21 cellular contexts compared by ENCODE assay signal in the genomic region with DNA sequence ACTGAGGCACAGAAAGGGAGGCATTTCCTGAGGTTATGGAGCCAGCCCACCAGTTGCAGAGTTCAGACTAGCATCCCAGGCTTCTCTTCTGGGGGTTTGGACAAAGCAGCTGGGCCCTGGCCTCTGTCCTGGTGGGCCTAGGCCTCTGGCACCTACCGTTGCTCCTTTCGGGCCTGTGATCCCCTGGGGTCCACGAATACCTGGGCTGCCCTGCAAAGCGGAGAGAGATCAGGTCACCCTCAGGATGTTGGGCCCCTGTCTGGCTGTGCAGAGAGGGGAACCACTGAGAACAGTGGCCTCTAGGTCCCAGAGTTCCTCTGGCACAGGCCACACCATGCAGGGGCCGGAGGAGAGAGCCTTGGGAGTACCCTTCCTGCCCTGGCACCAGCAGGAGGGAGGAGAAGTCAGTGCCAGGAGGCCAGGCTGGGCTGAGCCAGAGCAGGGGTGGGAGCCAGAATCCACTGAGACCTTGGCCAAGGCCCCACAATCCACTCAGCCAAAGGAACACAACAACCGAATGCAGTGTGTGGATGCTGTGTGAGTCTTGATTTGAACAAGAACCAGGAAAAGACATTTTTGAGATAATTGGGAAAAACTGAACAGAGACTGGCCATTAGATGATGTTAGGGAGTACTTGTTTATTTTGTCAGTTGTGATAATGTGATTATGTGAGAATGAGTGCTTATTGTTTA. TPM values are rescaled to one million over a fixed set of nuclear protein-coding genes. Genes with fewer than 3 reads are reported as not detected.
DNase-seq lines count a peak whose midpoint lies in the region; ATAC-seq and TF ChIP-seq lines count a peak whose summit lies in the region.
"Had no signal": no experiment of that assay in that cellular context is flagged by ENCODE, and none has a peak within 500 bp of the region (broad histone marks: within the 10 kb centered on the region; RNA-seq: fewer than 3 reads in every experiment).

No MANE protein-coding gene starts in this region.

- H3K27ac Mint-ChIP-seq in WTC11, result no peak overlapping the region
- H3K27ac Mint-ChIP-seq: activated naive CD4-positive, alpha-beta T cell treated with anti-CD3 and anti-CD28 coated beads, Interleukin-2, amount 10 ng/mL, durations not matched to agents 7 days and 5 days; brain; CD4-positive, alpha-beta T cell; naive thymus-derived CD8-positive, alpha-beta T cell had no signal

- H3K4me1 Mint-ChIP-seq in WTC11, result no peaks in the 10 kb centered on the region

- no peaks in the 10 kb centered on the region for H3K9me3 Mint-ChIP-seq in WTC11
- H3K9me3 Mint-ChIP-seq: activated naive CD4-positive, alpha-beta T cell treated with anti-CD3 and anti-CD28 coated beads, Interleukin-2, amount 10 ng/mL, durations not matched to agents 7 days and 5 days; CD4-positive, alpha-beta T cell; naive thymus-derived CD8-positive, alpha-beta T cell had no signal

- H3K79me2 ChIP-seq in osteoblast (ENCODE audit: insufficient read depth, low read length), result no peaks in the 10 kb centered on the region

- no peaks in the 10 kb centered on the region for H3K36me3 ChIP-seq in osteoblast (ENCODE audit: insufficient read depth, low read length)
- H3K36me3 ChIP-seq: upper lobe of right lung had no signal

- DNase-seq in Ammon's horn (ENCODE audit: low spot score) (peak; percentile 83), anterior cingulate cortex (lab: John Stamatoyannopoulos, UW) (peak in 52 of 58 donors; percentile 16 to 87 (median 60)), left cardiac atrium (no peak), osteoblast (ENCODE audit: insufficient read length, low spot score, missing footprints) (peak; percentile 58), SHP77 (lab: John Stamatoyannopoulos, UW) (no peak), SIG-M5 (lab: John Stamatoyannopoulos, UW) (no peak), WTC11 (ENCODE audit: low spot score) (no peak)
- DNase-seq: ACHN; activated CD4-positive, alpha-beta T cell treated with anti-CD3 and anti-CD28 coated beads, Interleukin-2, amount 50 U/mL, for 48 hours; activated naive CD4-positive, alpha-beta T cell treated with anti-CD3 and anti-CD28 coated beads, Interleukin-2, amount 10 ng/mL, durations not matched to agents 7 days and 5 days; CD4-positive, alpha-beta T cell; DMS79; GM23248; mammary epithelial cell; MM.1S; naive thymus-derived CD8-positive, alpha-beta T cell; NCI-H1694; NCI-H345; upper lobe of right lung had no signal

- intact Hi-C loops in left cardiac atrium (cut with DNase I), result no loop called here

- no peaks in the 10 kb centered on the region for H4K20me1 ChIP-seq in osteoblast (ENCODE audit: insufficient read depth, low read length)

- TF ChIP-seq CTCF in osteoblast (IDR thresholded peaks at IDR 0.05; ENCODE audit: extremely low read depth, low read depth, low read length) (no peak), WTC11 (IDR thresholded peaks at IDR 0.05) (no peak)

- ATAC-seq in left cardiac atrium, result peak; percentile 76 to 85
- no peak for ATAC-seq in GM21723 (IDR thresholded peaks at IDR 0.05; ENCODE audit: unreplicated experiment)
- ATAC-seq in WTC11, result no peak
- ATAC-seq: naive thymus-derived CD8-positive, alpha-beta T cell; upper lobe of right lung had no signal

- POLR2A ChIA-PET in WTC11 (lab: Charles Lee), result no interaction called here

- no peaks in the 10 kb centered on the region for H3K4me1 ChIP-seq in osteoblast (ENCODE audit: insufficient read depth, low read length)

- no peak overlapping the region for H3K4me2 ChIP-seq in osteoblast (ENCODE audit: insufficient read depth, low read length)

- H3K9me3 ChIP-seq in osteoblast (ENCODE audit: low read depth, low read length), result no peaks in the 10 kb centered on the region
- H3K9me3 ChIP-seq: upper lobe of right lung had no signal

- H2AFZ ChIP-seq in osteoblast (ENCODE audit: low read length), result no peak overlapping the region
- H2AFZ ChIP-seq: GM23248 had no signal

- no peak overlapping the region for H3K27ac ChIP-seq in osteoblast (ENCODE audit: low read depth, low read length)
- H3K27ac ChIP-seq: GM23248, upper lobe of right lung had no signal

- no peaks in the 10 kb centered on the region for H3K36me3 Mint-ChIP-seq in WTC11
- H3K36me3 Mint-ChIP-seq: activated naive CD4-positive, alpha-beta T cell treated with anti-CD3 and anti-CD28 coated beads, Interleukin-2, amount 10 ng/mL, durations not matched to agents 7 days and 5 days; brain; naive thymus-derived CD8-positive, alpha-beta T cell had no signal

- no peak overlapping the region for H3K4me3 Mint-ChIP-seq in WTC11
- H3K4me3 Mint-ChIP-seq: activated naive CD4-positive, alpha-beta T cell treated with anti-CD3 and anti-CD28 coated beads, Interleukin-2, amount 10 ng/mL, durations not matched to agents 7 days and 5 days; brain; CD4-positive, alpha-beta T cell; naive thymus-derived CD8-positive, alpha-beta T cell had no signal

- H3K27me3 ChIP-seq in osteoblast (ENCODE audit: insufficient read depth, low read length), result peaks cover 3% of the 10 kb centered on the region
- H3K27me3 ChIP-seq: upper lobe of right lung had no signal

- CTCF ChIA-PET in WTC11 (lab: Charles Lee), result interaction anchor here (1.3 kb wide), 1 partner anchor 164 kb away, joined by 4 read pairs; no protein-coding TSS in a partner anchor

- no peak overlapping the region for H3K4me3 ChIP-seq in osteoblast (ENCODE audit: insufficient read depth, low read length)
- H3K4me3 ChIP-seq: GM23248, upper lobe of right lung had no signal

- H3K27me3 Mint-ChIP-seq in WTC11 (ENCODE audit: low read depth), result peaks cover 32% of the 10 kb centered on the region
- H3K27me3 Mint-ChIP-seq: brain; CD4-positive, alpha-beta T cell; naive thymus-derived CD8-positive, alpha-beta T cell had no signal

TF ChIP-seq in WTC11, 78 proteins besides CTCF, POLR2A, EP300 and RAD21:
- TF ChIP-seq, protein P1, sequence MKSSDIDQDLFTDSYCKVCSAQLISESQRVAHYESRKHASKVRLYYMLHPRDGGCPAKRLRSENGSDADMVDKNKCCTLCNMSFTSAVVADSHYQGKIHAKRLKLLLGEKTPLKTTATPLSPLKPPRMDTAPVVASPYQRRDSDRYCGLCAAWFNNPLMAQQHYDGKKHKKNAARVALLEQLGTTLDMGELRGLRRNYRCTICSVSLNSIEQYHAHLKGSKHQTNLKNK (CRISPR knock-in tag; IDR thresholded peaks at IDR 0.05), result no peak
- TF ChIP-seq CREM (CRISPR knock-in tag; IDR thresholded peaks at IDR 0.05), result no peak
- TF ChIP-seq, protein P2, sequence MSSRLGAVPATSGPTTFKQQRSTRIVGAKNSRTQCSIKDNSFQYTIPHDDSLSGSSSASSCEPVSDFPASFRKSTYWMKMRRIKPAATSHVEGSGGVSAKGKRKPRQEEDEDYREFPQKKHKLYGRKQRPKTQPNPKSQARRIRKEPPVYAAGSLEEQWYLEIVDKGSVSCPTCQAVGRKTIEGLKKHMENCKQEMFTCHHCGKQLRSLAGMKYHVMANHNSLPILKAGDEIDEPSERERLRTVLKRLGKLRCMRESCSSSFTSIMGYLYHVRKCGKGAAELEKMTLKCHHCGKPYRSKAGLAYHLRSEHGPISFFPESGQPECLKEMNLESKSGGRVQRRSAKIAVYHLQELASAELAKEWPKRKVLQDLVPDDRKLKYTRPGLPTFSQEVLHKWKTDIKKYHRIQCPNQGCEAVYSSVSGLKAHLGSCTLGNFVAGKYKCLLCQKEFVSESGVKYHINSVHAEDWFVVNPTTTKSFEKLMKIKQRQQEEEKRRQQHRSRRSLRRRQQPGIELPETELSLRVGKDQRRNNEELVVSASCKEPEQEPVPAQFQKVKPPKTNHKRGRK (CRISPR knock-in tag; IDR thresholded peaks at IDR 0.05; ENCODE audit: borderline replicate concordance), result no peak
- TF ChIP-seq NFATC4 (CRISPR knock-in tag; IDR thresholded peaks at IDR 0.05), result no peak
- no peak for TF ChIP-seq CREB1 (CRISPR knock-in tag; IDR thresholded peaks at IDR 0.05)

RNA-seq across cellular contexts. Expression of a gene that starts 8.9 kb away (rescaled TPM):
- total RNA-seq in left cardiac atrium (1 to 10 TPM in 1 of 2 donors, under 1 TPM in 1; 0.53 to 1.2 TPM), osteoblast (0.36 and 0.88 TPM in 2 replicates), WTC11 (2021) (4.2 to 5.5 TPM (median 4.7 TPM) in 3 replicates)

RNA-seq across cellular contexts. Expression of a gene that starts 50.1 kb away (rescaled TPM):
- total RNA-seq in left cardiac atrium (10 to 100 TPM; 33.7 to 42.0 TPM), osteoblast (72.4 and 77.2 TPM in 2 replicates), WTC11 (2021) (27.0 to 31.7 TPM (median 28.9 TPM) in 3 replicates)

Comparison
In these comparisons a context has a peak if more than half of its experiments do, and no peak if none do; other contexts are left out.
1. DNase-seq: peak in Ammon's horn (single experiment), anterior cingulate cortex (52 of 58) and osteoblast (single experiment); none in left cardiac atrium (single experiment), SHP77 (0 of 2), SIG-M5 (single experiment) and WTC11 (single experiment).
2. ATAC-seq: peak in left cardiac atrium (2 of 2); none in GM21723 (single experiment) and WTC11 (single experiment).